1 cellular context compared by ENCODE assay signal in genomic region chr7:15600298-15600697, GRCh38.
TF ChIP-seq lines count a peak whose summit lies in the region.

No MANE protein-coding gene starts in this region.

TF ChIP-seq in H1, 55 proteins besides CTCF, POLR2A, EP300 and RAD21 (continued from another document):
- TF ChIP-seq TEAD4 (IDR thresholded peaks at IDR 0.05; ENCODE audit: low read depth, low read length) (no peak), SAP30 (IDR thresholded peaks at IDR 0.05; ENCODE audit: insufficient read depth, insufficient replicate concordance, low read length) (no peak), ASH2L (IDR thresholded peaks at IDR 0.05; ENCODE audit: low read length) (no peak), SP2 (IDR thresholded peaks at IDR 0.05; ENCODE audit: low read length) (no peak)
